In the genomic region with DNA sequence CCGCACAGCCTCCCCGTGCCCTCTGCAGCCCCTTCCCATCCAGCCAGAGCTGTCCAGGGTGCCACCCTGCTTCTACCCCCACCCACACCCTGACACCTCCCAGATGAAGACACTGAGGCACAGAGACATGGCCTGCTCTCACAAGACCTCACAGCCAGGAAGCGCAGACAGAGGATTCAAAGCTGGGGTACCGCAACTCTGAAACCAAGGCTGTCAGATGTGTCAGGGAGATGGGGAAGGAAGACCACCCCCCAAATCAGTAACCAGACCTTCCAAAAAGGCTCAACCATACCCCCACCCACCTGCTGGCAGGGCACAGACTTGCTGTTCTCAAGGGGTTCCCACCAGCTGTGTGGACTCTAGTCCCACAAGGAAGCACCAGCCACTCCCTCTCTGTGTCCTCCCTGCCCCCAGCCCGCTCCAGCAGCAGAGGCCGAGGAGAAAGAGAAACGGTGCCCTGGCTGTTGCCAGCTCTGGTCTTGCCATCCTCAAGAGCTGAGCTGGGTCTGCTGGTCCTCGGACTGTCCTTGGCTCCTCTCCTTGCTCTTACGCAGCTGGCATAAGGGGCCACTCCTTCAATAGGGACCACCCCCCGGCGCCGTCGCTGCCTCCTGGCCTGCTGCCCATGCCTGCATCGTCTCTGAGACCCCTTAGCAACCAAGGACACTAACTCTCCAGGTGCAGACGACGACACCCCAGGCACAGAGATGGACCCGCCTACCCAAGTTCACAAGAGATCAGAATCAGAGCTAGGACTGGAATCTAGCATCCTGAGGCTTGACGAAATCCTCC, we compare ENCODE assay signal across 1 cellular context.
TF ChIP-seq lines count a peak whose summit lies in the region.

No MANE protein-coding gene starts in this region.

TF ChIP-seq in K562, 482 proteins besides CTCF, POLR2A, EP300 and RAD21:
- TF ChIP-seq RBFOX2 (IDR thresholded peaks at IDR 0.05; ENCODE audit: low read depth, low read length): peak; percentile 61
- TF ChIP-seq, protein P1, sequence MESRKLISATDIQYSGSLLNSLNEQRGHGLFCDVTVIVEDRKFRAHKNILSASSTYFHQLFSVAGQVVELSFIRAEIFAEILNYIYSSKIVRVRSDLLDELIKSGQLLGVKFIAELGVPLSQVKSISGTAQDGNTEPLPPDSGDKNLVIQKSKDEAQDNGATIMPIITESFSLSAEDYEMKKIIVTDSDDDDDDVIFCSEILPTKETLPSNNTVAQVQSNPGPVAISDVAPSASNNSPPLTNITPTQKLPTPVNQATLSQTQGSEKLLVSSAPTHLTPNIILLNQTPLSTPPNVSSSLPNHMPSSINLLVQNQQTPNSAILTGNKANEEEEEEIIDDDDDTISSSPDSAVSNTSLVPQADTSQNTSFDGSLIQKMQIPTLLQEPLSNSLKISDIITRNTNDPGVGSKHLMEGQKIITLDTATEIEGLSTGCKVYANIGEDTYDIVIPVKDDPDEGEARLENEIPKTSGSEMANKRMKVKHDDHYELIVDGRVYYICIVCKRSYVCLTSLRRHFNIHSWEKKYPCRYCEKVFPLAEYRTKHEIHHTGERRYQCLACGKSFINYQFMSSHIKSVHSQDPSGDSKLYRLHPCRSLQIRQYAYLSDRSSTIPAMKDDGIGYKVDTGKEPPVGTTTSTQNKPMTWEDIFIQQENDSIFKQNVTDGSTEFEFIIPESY (CRISPR knock-in tag; IDR thresholded peaks at IDR 0.05): no peak
- TF ChIP-seq POLR2G (IDR thresholded peaks at IDR 0.05; ENCODE audit: low read depth, low read length): peak; percentile 48
- TF ChIP-seq, protein P2, sequence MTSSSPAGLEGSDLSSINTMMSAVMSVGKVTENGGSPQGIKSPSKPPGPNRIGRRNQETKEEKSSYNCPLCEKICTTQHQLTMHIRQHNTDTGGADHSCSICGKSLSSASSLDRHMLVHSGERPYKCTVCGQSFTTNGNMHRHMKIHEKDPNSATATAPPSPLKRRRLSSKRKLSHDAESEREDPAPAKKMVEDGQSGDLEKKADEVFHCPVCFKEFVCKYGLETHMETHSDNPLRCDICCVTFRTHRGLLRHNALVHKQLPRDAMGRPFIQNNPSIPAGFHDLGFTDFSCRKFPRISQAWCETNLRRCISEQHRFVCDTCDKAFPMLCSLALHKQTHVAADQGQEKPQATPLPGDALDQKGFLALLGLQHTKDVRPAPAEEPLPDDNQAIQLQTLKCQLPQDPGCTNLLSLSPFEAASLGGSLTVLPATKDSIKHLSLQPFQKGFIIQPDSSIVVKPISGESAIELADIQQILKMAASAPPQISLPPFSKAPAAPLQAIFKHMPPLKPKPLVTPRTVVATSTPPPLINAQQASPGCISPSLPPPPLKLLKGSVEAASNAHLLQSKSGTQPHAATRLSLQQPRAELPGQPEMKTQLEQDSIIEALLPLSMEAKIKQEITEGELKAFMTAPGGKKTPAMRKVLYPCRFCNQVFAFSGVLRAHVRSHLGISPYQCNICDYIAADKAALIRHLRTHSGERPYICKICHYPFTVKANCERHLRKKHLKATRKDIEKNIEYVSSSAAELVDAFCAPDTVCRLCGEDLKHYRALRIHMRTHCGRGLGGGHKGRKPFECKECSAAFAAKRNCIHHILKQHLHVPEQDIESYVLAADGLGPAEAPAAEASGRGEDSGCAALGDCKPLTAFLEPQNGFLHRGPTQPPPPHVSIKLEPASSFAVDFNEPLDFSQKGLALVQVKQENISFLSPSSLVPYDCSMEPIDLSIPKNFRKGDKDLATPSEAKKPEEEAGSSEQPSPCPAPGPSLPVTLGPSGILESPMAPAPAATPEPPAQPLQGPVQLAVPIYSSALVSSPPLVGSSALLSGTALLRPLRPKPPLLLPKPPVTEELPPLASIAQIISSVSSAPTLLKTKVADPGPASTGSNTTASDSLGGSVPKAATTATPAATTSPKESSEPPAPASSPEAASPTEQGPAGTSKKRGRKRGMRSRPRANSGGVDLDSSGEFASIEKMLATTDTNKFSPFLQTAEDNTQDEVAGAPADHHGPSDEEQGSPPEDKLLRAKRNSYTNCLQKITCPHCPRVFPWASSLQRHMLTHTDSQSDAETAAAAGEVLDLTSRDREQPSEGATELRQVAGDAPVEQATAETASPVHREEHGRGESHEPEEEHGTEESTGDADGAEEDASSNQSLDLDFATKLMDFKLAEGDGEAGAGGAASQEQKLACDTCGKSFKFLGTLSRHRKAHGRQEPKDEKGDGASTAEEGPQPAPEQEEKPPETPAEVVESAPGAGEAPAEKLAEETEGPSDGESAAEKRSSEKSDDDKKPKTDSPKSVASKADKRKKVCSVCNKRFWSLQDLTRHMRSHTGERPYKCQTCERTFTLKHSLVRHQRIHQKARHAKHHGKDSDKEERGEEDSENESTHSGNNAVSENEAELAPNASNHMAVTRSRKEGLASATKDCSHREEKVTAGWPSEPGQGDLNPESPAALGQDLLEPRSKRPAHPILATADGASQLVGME (CRISPR knock-in tag; IDR thresholded peaks at IDR 0.05): no peak
